Comparison of ENCODE assay signal across 8 cellular contexts in the genomic region with DNA sequence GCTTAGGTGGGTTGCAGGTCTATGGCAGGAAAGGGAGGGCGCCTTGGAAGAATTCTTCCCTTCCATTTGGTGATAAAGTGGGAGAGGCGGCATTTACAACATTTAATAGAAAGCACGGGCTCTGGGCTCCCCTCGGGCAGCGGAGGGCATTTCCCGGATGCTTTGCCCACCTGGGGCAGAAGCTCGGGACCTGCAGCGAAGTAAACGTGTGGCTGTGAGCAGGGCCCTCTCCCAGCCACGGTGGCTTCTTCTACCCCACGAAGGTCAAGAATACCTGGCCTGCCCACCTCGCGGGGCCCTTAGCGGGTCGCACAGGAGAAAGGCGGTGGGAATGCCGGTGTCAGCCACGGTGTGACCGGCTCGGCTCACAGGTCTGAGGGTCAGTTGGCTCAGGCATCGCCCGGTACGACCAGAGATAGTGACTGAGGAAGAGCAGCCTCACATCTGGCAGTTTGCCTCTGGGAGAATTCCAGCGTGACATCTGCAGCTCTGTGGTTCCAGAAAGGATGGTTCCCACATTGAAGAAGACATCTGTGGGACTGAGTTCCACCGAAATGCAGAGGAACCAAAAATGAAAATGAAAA. TPM values are rescaled to one million over a fixed set of nuclear protein-coding genes. Genes with fewer than 3 reads are reported as not detected.
DNase-seq lines count a peak whose midpoint lies in the region; ATAC-seq and TF ChIP-seq lines count a peak whose summit lies in the region.

No MANE protein-coding gene starts in this region.

- H3K4me1 ChIP-seq in PC-3 (ENCODE audit: insufficient read depth, low read length) (peaks cover 59% of the 10 kb centered on the region), endocrine pancreas (ENCODE audit: control insufficient read depth, insufficient read depth, low read length) (peaks cover 7% of the 10 kb centered on the region), muscle layer of colon (ENCODE audit: insufficient read depth, low read length) (peaks cover 4% of the 10 kb centered on the region), aorta (ENCODE audit: control insufficient read depth in 1 of 2, insufficient read depth in 2 of 2, low read length in 2 of 2) (no peaks in the 10 kb centered on the region)

- H4K20me1 ChIP-seq in PC-3 (ENCODE audit: low read length), result no peaks in the 10 kb centered on the region

- intact Hi-C loops in PC-3 (cut with micrococcal nuclease), result no loop called here
- intact Hi-C loops in aorta (cut with DNase I), result loop anchor here (2.0 to 5.0 kb wide), 4 partner anchors 37 to 240 kb away; no protein-coding TSS in a partner anchor

- peak; percentile 41 for DNase-seq in Ammon's horn (ENCODE audit: low spot score)
- peak; percentile 12 for DNase-seq in PC-3
- peak; percentile 60 to 76 for DNase-seq in aorta

- no peaks in the 10 kb centered on the region for H3K27me3 ChIP-seq in PC-3 (ENCODE audit: low read length)
- H3K27me3 ChIP-seq in endocrine pancreas (ENCODE audit: control insufficient read depth, insufficient read depth, low read length), result no peaks in the 10 kb centered on the region
- no peaks in the 10 kb centered on the region for H3K27me3 ChIP-seq in muscle layer of colon (ENCODE audit: control insufficient read depth in 1 of 2, insufficient read depth in 2 of 2, low read length in 2 of 2)
- H3K27me3 ChIP-seq in aorta (ENCODE audit: control insufficient read depth in 1 of 2, insufficient read depth in 2 of 2, low read length in 1 of 2), result no peaks in the 10 kb centered on the region

- POLR2A ChIA-PET in PC-3 (lab: Charles Lee; ENCODE audit: unreplicated experiment), result no interaction called here

- peak overlapping the region; percentile 76 for H2AFZ ChIP-seq in PC-3 (ENCODE audit: low read length)

- 1 to 2% methylated on average over 24 to 25 of the region's 25 CpGs for WGBS in aorta, 2 donors

- no peak for TF ChIP-seq CTCF in PC-3 (conservative IDR thresholded peaks at IDR 0.05; ENCODE audit: low read depth, low read length)

- H3K36me3 ChIP-seq in PC-3 (ENCODE audit: low read depth, low read length) (no peaks in the 10 kb centered on the region), endocrine pancreas (ENCODE audit: control insufficient read depth, insufficient read depth, low read length) (no peaks in the 10 kb centered on the region), muscle layer of colon (ENCODE audit: insufficient read depth, low read length) (no peaks in the 10 kb centered on the region), aorta (ENCODE audit: control insufficient read depth in 1 of 2, insufficient read depth in 2 of 2, low read length in 1 of 2) (peaks cover 0 to 2% of the 10 kb centered on the region in 2 donors)

- peak overlapping the region; percentile 87 for H3K4me2 ChIP-seq in PC-3 (ENCODE audit: low read length)

- no peaks in the 10 kb centered on the region for H3F3A ChIP-seq in PC-3 (ENCODE audit: low read length, unreplicated experiment)

- H3K9ac ChIP-seq in PC-3 (ENCODE audit: low read length) (peak overlapping the region; percentile 39), endocrine pancreas (ENCODE audit: control insufficient read depth, insufficient read depth, low read length) (peak overlapping the region; percentile 55), muscle layer of colon (ENCODE audit: low read length) (peak overlapping the region; percentile 63)

- H3K9me3 ChIP-seq in PC-3 (ENCODE audit: low read length), result no peaks in the 10 kb centered on the region
- no peaks in the 10 kb centered on the region for H3K9me3 ChIP-seq in endocrine pancreas (ENCODE audit: control insufficient read depth, low read length)
- no peaks in the 10 kb centered on the region for H3K9me3 ChIP-seq in muscle layer of colon (ENCODE audit: low read length)
- no peaks in the 10 kb centered on the region for H3K9me3 ChIP-seq in aorta (ENCODE audit: control insufficient read depth, low read length)

- H3K79me2 ChIP-seq in PC-3 (ENCODE audit: low read length), result peaks cover 10% of the 10 kb centered on the region

- ATAC-seq in GM19455 (IDR thresholded peaks at IDR 0.05; ENCODE audit: unreplicated experiment) (peak; percentile 22), PC-3 (peak; percentile 5; the same call in 1 of the 2 replicates), aorta (ENCODE audit: low FRiP score) (peak; percentile 3), HG03565 (IDR thresholded peaks at IDR 0.05; ENCODE audit: unreplicated experiment) (no peak), GM21737 (IDR thresholded peaks at IDR 0.05; ENCODE audit: unreplicated experiment) (no peak)

- H3K27ac ChIP-seq in PC-3 (ENCODE audit: low read length), result peak overlapping the region; percentile 18
- peak overlapping the region; percentile 4 for H3K27ac ChIP-seq in muscle layer of colon (ENCODE audit: low read depth, low read length)
- peak overlapping the region; percentile 36 to 78 for H3K27ac ChIP-seq in aorta (ENCODE audit: low read depth in 1 of 2, low read length in 2 of 2)

- H3K4me3 ChIP-seq in PC-3 (ENCODE audit: low read length), result peak overlapping the region; percentile 78
- H3K4me3 ChIP-seq in endocrine pancreas (ENCODE audit: control insufficient read depth, insufficient read depth, low read length), result peak overlapping the region; percentile 72
- peak overlapping the region; percentile 56 to 68 for H3K4me3 ChIP-seq in muscle layer of colon (ENCODE audit: low read depth in 1 of 2, low read length in 2 of 2)
- H3K4me3 ChIP-seq in aorta (ENCODE audit: low read length in 2 of 2), result peak overlapping the region; percentile 74 to 89

- no peaks in the 10 kb centered on the region for H3K9me2 ChIP-seq in PC-3 (replicated peaks; ENCODE audit: low read length)

- BruUV-seq in PC-3 (replicated peaks; lab: Mats Ljungman, UMichigan), result no TSS peak

- CTCF ChIA-PET in PC-3 (lab: Charles Lee), result interaction anchor here (0.6 to 1.0 kb wide), 3 partner anchors 29 to 260 kb away, joined by 3 to 4 read pairs (median 3); no protein-coding TSS in a partner anchor

RNA-seq across cellular contexts. Expression of gene F3, which starts 0.6 kb away (rescaled TPM):
- total RNA-seq in PC-3 (2014; rRNA removed) (8.0 and 8.5 TPM in 2 replicates), aorta (10 to 100 TPM; 33.3 to 40.0 TPM)
- polyA plus RNA-seq in aorta, result 1 to 10 TPM; 7.8 to 8.3 TPM

Comparison
In these comparisons a context has a peak if more than half of its experiments do, and no peak if none do; other contexts are left out.
1. DNase-seq: peak in every context shown above with its lines; median percentile 68 in aorta; 41 in Ammon's horn; 12 in PC-3.
2. ATAC-seq: peak in GM19455 (single experiment), PC-3 (single experiment) and aorta (single experiment); none in HG03565 (single experiment) and GM21737 (single experiment).
3. H3K27ac ChIP-seq: peak in every context shown above with its lines; median percentile 57 in aorta; 18 in PC-3; 4 in muscle layer of colon.
4. Peak in every context shown above with its lines, with median percentiles within 50 percentile points of each other: H3K4me3 ChIP-seq and H3K9ac ChIP-seq.